In genomic region chr22:40462195-40462988, GRCh38 we compare ENCODE assay signal across 1 cellular context.
TF ChIP-seq lines count a peak whose summit lies in the region.

No MANE protein-coding gene starts in this region.

TF ChIP-seq in GM23338, 12 proteins besides CTCF, POLR2A, EP300 and RAD21 (continued from another document):
- no peak for TF ChIP-seq EZH2 (IDR thresholded peaks at IDR 0.05; ENCODE audit: low read depth, unreplicated experiment)
- no peak for TF ChIP-seq ZNF331 (CRISPR knock-in tag; IDR thresholded peaks at IDR 0.05; ENCODE audit: low read depth)
TF ChIP-seq in GM23338: peak in this region for 0.
